8 cellular contexts compared by ENCODE assay signal in genomic region chr11:70201876-70202861, GRCh38. TPM values are rescaled to one million over a fixed set of nuclear protein-coding genes. Genes with fewer than 3 reads are reported as not detected.
DNase-seq lines count a peak whose midpoint lies in the region; ATAC-seq lines count a peak whose summit lies in the region.

No MANE protein-coding gene starts in this region.

- H4K20me1 ChIP-seq in BLaER1: peaks cover 34% of the 10 kb centered on the region

- intact Hi-C loops in naive thymus-derived CD4-positive, alpha-beta T cell (cut with micrococcal nuclease): loop anchor here (2.0 to 10.0 kb wide), 5 partner anchors 525 to 1930 kb away; partner anchors contain the start of genes ANAPC15 (in 1 of the 2), C11orf24 (in 1 of the 2), LTO1 (in 1 of the 2) and NADSYN1 (in 1 of the 2)

- peak overlapping the region; percentile 92 for H3K4me2 ChIP-seq in BLaER1

- H3K4me3 ChIP-seq in BLaER1: peak overlapping the region; percentile 95
- peak overlapping the region; percentile 97 for H3K4me3 ChIP-seq in naive thymus-derived CD4-positive, alpha-beta T cell (ENCODE audit: low read length)

- DNase-seq in NCI-H69 (lab: John Stamatoyannopoulos, UW) (peak; percentile 53), NCI-H1930 (lab: John Stamatoyannopoulos, UW) (no peak), NCI-H1048 (lab: John Stamatoyannopoulos, UW) (no peak)
- DNase-seq in naive thymus-derived CD4-positive, alpha-beta T cell: no peak

- peaks cover 0 to 1% (median 0%) of the 10 kb centered on the region in 11 donors for H3K9me3 Mint-ChIP-seq in naive thymus-derived CD4-positive, alpha-beta T cell

- H3K27ac ChIP-seq in BLaER1 (peak overlapping the region; percentile 98), cingulate gyrus (ENCODE audit: low read depth, low read length) (peak overlapping the region; percentile 88)
- peak overlapping the region; percentile 81 for H3K27ac ChIP-seq in naive thymus-derived CD4-positive, alpha-beta T cell (ENCODE audit: low read depth, low read length)

- H3K4me3 Mint-ChIP-seq in naive thymus-derived CD4-positive, alpha-beta T cell: peak overlapping the region; percentile 92 to 99 (median 96)

- H3K4me1 Mint-ChIP-seq in naive thymus-derived CD4-positive, alpha-beta T cell: peaks cover 28 to 45% (median 36%) of the 10 kb centered on the region in 7 donors

- ATAC-seq in naive thymus-derived CD4-positive, alpha-beta T cell: no peak
- ATAC-seq in GM21423 (IDR thresholded peaks at IDR 0.05; ENCODE audit: unreplicated experiment) (no peak), HG03354 (IDR thresholded peaks at IDR 0.05; ENCODE audit: poor library complexity, severe bottlenecking, unreplicated experiment) (no peak)

- H3K4me1 ChIP-seq in BLaER1: peaks cover 40% of the 10 kb centered on the region
- H3K4me1 ChIP-seq in naive thymus-derived CD4-positive, alpha-beta T cell (ENCODE audit: control insufficient read depth in 2 of 2, insufficient read depth in 2 of 2, low read length in 2 of 2): peaks cover 21 to 34% of the 10 kb centered on the region in 2 donors

- no peaks in the 10 kb centered on the region for H3K9me3 ChIP-seq in BLaER1
- no peaks in the 10 kb centered on the region for H3K9me3 ChIP-seq in naive thymus-derived CD4-positive, alpha-beta T cell (ENCODE audit: control insufficient read depth in 2 of 3, low read length in 3 of 3)

- POLR2A ChIA-PET in naive thymus-derived CD4-positive, alpha-beta T cell (lab: Charles Lee): interaction anchor here (1.0 to 3.3 kb wide), 2 partner anchors 69 to 527 kb away, joined by 3 to 16 read pairs; partner anchors contain the start of genes LTO1 and PPFIA1

- H3K9ac ChIP-seq in BLaER1: peak overlapping the region; percentile 97

- no peaks in the 10 kb centered on the region for H3K27me3 ChIP-seq in BLaER1
- no peaks in the 10 kb centered on the region for H3K27me3 ChIP-seq in naive thymus-derived CD4-positive, alpha-beta T cell (ENCODE audit: control insufficient read depth in 2 of 2, insufficient read depth in 2 of 2, low read length in 2 of 2)

- H3K27ac Mint-ChIP-seq in naive thymus-derived CD4-positive, alpha-beta T cell: peak overlapping the region; percentile 86 to 97 (median 94)

- peaks cover 3 to 20% (median 13%) of the 10 kb centered on the region in 5 donors for H3K36me3 Mint-ChIP-seq in naive thymus-derived CD4-positive, alpha-beta T cell

- H3K36me3 ChIP-seq in BLaER1: peaks cover 26% of the 10 kb centered on the region
- peaks cover 7 to 24% (median 8%) of the 10 kb centered on the region in 3 experiments for H3K36me3 ChIP-seq in naive thymus-derived CD4-positive, alpha-beta T cell (ENCODE audit: control insufficient read depth in 2 of 3, insufficient read depth in 3 of 3, low read length in 3 of 3)

- CTCF ChIA-PET in naive thymus-derived CD4-positive, alpha-beta T cell (lab: Charles Lee): no interaction called here

- peaks cover 0 to 6% (median 0%) of the 10 kb centered on the region in 5 donors for H3K27me3 Mint-ChIP-seq in naive thymus-derived CD4-positive, alpha-beta T cell

RNA-seq across cellular contexts. Expression of gene FADD, which starts 0.9 kb away (rescaled TPM):
- 10 to 100 TPM in 3 of 5 experiments, 1 to 10 TPM in 2; 9.6 to 40.9 (median 38.4) TPM for total RNA-seq in naive thymus-derived CD4-positive, alpha-beta T cell
- 10 to 100 TPM; 11.4 to 27.2 TPM for polyA plus RNA-seq in naive thymus-derived CD4-positive, alpha-beta T cell
